8 cellular contexts compared by ENCODE assay signal in the genomic region with DNA sequence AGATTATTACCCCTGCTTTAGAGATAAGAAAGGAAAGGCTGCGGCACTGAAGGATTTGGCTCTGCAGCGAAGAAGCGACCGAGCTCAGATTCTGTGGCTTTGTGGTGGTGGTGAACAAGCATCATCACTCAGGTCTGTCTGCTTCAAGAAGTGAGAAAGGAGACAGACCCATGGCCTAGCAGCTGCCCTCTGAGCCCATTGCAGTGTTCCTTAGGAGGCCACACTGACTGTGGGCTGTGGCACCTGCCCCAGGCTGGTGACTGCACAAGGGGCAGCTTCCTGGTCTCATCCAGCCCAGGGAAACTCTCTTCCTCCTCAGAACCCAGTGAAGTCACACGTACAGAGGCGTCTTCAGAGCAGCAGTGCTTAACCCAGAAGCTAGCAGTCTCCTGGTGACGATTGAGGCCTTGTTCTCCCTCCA. TPM values are rescaled to one million over a fixed set of nuclear protein-coding genes. Genes with fewer than 3 reads are reported as not detected.
A peak's percentile ranks its signal among the peaks of the same experiment; 100 is the strongest.
DNase-seq lines count a peak whose midpoint lies in the region; ATAC-seq and FAIRE-seq lines count a peak whose summit lies in the region.

No MANE protein-coding gene starts in this region.

- no peak for FAIRE-seq in frontal cortex (lab: Jason Lieb, UNC)

- peaks cover 5% of the 10 kb centered on the region for H3K36me3 Mint-ChIP-seq in activated T-helper 17 cell treated with anti-CD3 and anti-CD28 coated beads, Interleukin-2, amount 50 U/mL, for 72 hours (ENCODE audit: low read depth)

- ATAC-seq in activated T-helper 17 cell treated with anti-CD3 and anti-CD28 coated beads, Interleukin-2, amount 50 U/mL, for 72 hours (replicated peaks) = no peak
- ATAC-seq in stimulated activated naive CD8-positive, alpha-beta T cell treated with anti-CD3 and anti-CD28 coated beads, Interleukin-15, amount 100 ng/mL, for 72 hours = peak; percentile 9

- DNase-seq in M059J (ENCODE audit: low read depth) (peak; percentile 52), iris pigment epithelial cell (ENCODE audit: low read depth) (peak; percentile 31), frontal cortex (ENCODE audit: low spot score in 2 of 2) (no peak), HPDE6-E6E7 (ENCODE audit: extremely low spot score) (no peak), NCI-H748 (lab: John Stamatoyannopoulos, UW; ENCODE audit: unreplicated experiment) (no peak)
- DNase-seq in stimulated activated naive CD8-positive, alpha-beta T cell treated with anti-CD3 and anti-CD28 coated beads, Interleukin-15, amount 100 ng/mL, for 72 hours = peak; percentile 40 to 62
- no peak for DNase-seq in effector CD4-positive, alpha-beta T cell

- H3K27me3 Mint-ChIP-seq in activated T-helper 17 cell treated with anti-CD3 and anti-CD28 coated beads, Interleukin-2, amount 50 U/mL, for 72 hours = no peaks in the 10 kb centered on the region
- no peaks in the 10 kb centered on the region for H3K27me3 Mint-ChIP-seq in stimulated activated naive CD8-positive, alpha-beta T cell treated with anti-CD3 and anti-CD28 coated beads, Interleukin-15, amount 100 ng/mL, for 72 hours

- H3K4me3 Mint-ChIP-seq in activated T-helper 17 cell treated with anti-CD3 and anti-CD28 coated beads, Interleukin-2, amount 50 U/mL, for 72 hours = peak overlapping the region; percentile 70
- peak overlapping the region; percentile 57 to 78 for H3K4me3 Mint-ChIP-seq in stimulated activated naive CD8-positive, alpha-beta T cell treated with anti-CD3 and anti-CD28 coated beads, Interleukin-15, amount 100 ng/mL, for 72 hours

- H3K9me3 Mint-ChIP-seq in activated T-helper 17 cell treated with anti-CD3 and anti-CD28 coated beads, Interleukin-2, amount 50 U/mL, for 72 hours = no peaks in the 10 kb centered on the region
- H3K9me3 Mint-ChIP-seq in stimulated activated naive CD8-positive, alpha-beta T cell treated with anti-CD3 and anti-CD28 coated beads, Interleukin-15, amount 100 ng/mL, for 72 hours = no peaks in the 10 kb centered on the region

- H3K4me1 Mint-ChIP-seq in activated T-helper 17 cell treated with anti-CD3 and anti-CD28 coated beads, Interleukin-2, amount 50 U/mL, for 72 hours = peaks cover 13% of the 10 kb centered on the region
- H3K4me1 Mint-ChIP-seq in stimulated activated naive CD8-positive, alpha-beta T cell treated with anti-CD3 and anti-CD28 coated beads, Interleukin-15, amount 100 ng/mL, for 72 hours = peaks cover 84% of the 10 kb centered on the region

- H3K27ac Mint-ChIP-seq in activated T-helper 17 cell treated with anti-CD3 and anti-CD28 coated beads, Interleukin-2, amount 50 U/mL, for 72 hours = peak overlapping the region; percentile 50
- H3K27ac Mint-ChIP-seq in stimulated activated naive CD8-positive, alpha-beta T cell treated with anti-CD3 and anti-CD28 coated beads, Interleukin-15, amount 100 ng/mL, for 72 hours = peak overlapping the region in 1 of 2 donors; percentile 98

RNA-seq across cellular contexts. Expression of a gene that starts 22.3 kb away (rescaled TPM):
- 36.3 and 51.1 TPM in 2 replicates for total RNA-seq in M059J (2014; rRNA removed; shearing (Covaris generic))
- 100 to 1,000 TPM in 1 of 2 donors, 10 to 100 TPM in 1; 84.0 to 110 TPM for total RNA-seq in activated T-helper 17 cell treated with anti-CD3 and anti-CD28 coated beads, Interleukin-2, amount 50 U/mL, for 72 hours
- total RNA-seq in frontal cortex = 57.5 TPM

Comparison
In these comparisons a context has a peak if more than half of its experiments do, and no peak if none do; other contexts are left out.
1. DNase-seq: peak in M059J (single experiment), iris pigment epithelial cell (single experiment) and stimulated activated naive CD8-positive, alpha-beta T cell treated with anti-CD3 and anti-CD28 coated beads, Interleukin-15, amount 100 ng/mL, for 72 hours (2 of 2); none in frontal cortex (0 of 2), HPDE6-E6E7 (single experiment), NCI-H748 (single experiment) and effector CD4-positive, alpha-beta T cell (single experiment).